ENCODE assay signal across 1 cellular context in genomic region chr20:2118783-2119182, GRCh38.
TF ChIP-seq lines count a peak whose summit lies in the region.

No MANE protein-coding gene starts in this region.

TF ChIP-seq in K562, 482 proteins besides CTCF, POLR2A, EP300 and RAD21 (continued from another document and continues in another):
- no peak for TF ChIP-seq ZBTB11 (CRISPR knock-in tag; IDR thresholded peaks at IDR 0.05)
- TF ChIP-seq ASH1L (IDR thresholded peaks at IDR 0.05; ENCODE audit: borderline replicate concordance, low read depth, partially characterized antibody), result no peak
- TF ChIP-seq ADNP (tag; IDR thresholded peaks at IDR 0.05), result no peak
- no peak for TF ChIP-seq MEF2D (tag; conservative IDR thresholded peaks at IDR 0.05; ENCODE audit: low read depth)
- peak; percentile 98 for TF ChIP-seq SOX6 (IDR thresholded peaks at IDR 0.05)
- 0 out of 4 replicates have a peak, but pooled peaks of 1 of the 2 experiments have one; percentile 61 for TF ChIP-seq TRIM24 (IDR thresholded peaks at IDR 0.05)
- peak; percentile 25; the same call in 1 of the 2 replicates for TF ChIP-seq GATA2 (CRISPR knock-in tag; IDR thresholded peaks at IDR 0.05)
- TF ChIP-seq EHMT2 (IDR thresholded peaks at IDR 0.05), result peak; percentile 58; the same call in 1 of the 2 replicates
- no peak for TF ChIP-seq HCFC1 (IDR thresholded peaks at IDR 0.05; ENCODE audit: low read depth, low read length)
- no peak for TF ChIP-seq ZNF41 (CRISPR knock-in tag; conservative IDR thresholded peaks at IDR 0.05)
- no peak for TF ChIP-seq STAT5B (CRISPR knock-in tag; IDR thresholded peaks at IDR 0.05)
- TF ChIP-seq FOXM1 (IDR thresholded peaks at IDR 0.05; ENCODE audit: low read depth), result no peak
- TF ChIP-seq FOXM1 (CRISPR knock-in tag; IDR thresholded peaks at IDR 0.05; ENCODE audit: low read depth), result no peak
- TF ChIP-seq BRF2 (IDR thresholded peaks at IDR 0.05; ENCODE audit: borderline replicate concordance, insufficient read depth, insufficient read length), result no peak
- TF ChIP-seq ZBTB26 (CRISPR knock-in tag; IDR thresholded peaks at IDR 0.05), result no peak
- TF ChIP-seq ZNF398 (CRISPR knock-in tag; IDR thresholded peaks at IDR 0.05), result no peak
- no peak for TF ChIP-seq PHB2 (IDR thresholded peaks at IDR 0.05; ENCODE audit: low read depth)
- TF ChIP-seq SPI1 (IDR thresholded peaks at IDR 0.05; ENCODE audit: borderline replicate concordance, low read depth, low read length), result no peak
- peak; percentile 90 for TF ChIP-seq STAT5A (IDR thresholded peaks at IDR 0.05; ENCODE audit: borderline replicate concordance, low read length)
- no peak for TF ChIP-seq RUNX1 (IDR thresholded peaks at IDR 0.05; ENCODE audit: low read depth)
- no peak for TF ChIP-seq ZNF175 (CRISPR knock-in tag; IDR thresholded peaks at IDR 0.05; ENCODE audit: low read depth)
- no peak for TF ChIP-seq ZNF830 (CRISPR knock-in tag; IDR thresholded peaks at IDR 0.05)
- TF ChIP-seq CEBPG (CRISPR knock-in tag; IDR thresholded peaks at IDR 0.05), result peak; percentile 78
- TF ChIP-seq CEBPG (tag; conservative IDR thresholded peaks at IDR 0.05 in 1 of 2, IDR thresholded peaks at IDR 0.05 in 1 of 2), result peak in 1 of 2 experiments; percentile 86; a peak in 2 of 4 replicates
- no peak for TF ChIP-seq FOXA3 (CRISPR knock-in tag; conservative IDR thresholded peaks at IDR 0.05 in 1 of 2, IDR thresholded peaks at IDR 0.05 in 1 of 2)
- TF ChIP-seq MCM3 (IDR thresholded peaks at IDR 0.05), result no peak
- no peak for TF ChIP-seq SNIP1 (IDR thresholded peaks at IDR 0.05; ENCODE audit: low read depth)
- no peak for TF ChIP-seq GATAD2B (IDR thresholded peaks at IDR 0.05; ENCODE audit: borderline replicate concordance)
- TF ChIP-seq ZNF518B (CRISPR knock-in tag; IDR thresholded peaks at IDR 0.05), result no peak
- no peak for TF ChIP-seq TCFL5 (CRISPR knock-in tag; conservative IDR thresholded peaks at IDR 0.05)
- TF ChIP-seq ZBTB2 (IDR thresholded peaks at IDR 0.05), result no peak
- TF ChIP-seq THAP12 (CRISPR knock-in tag; IDR thresholded peaks at IDR 0.05), result no peak
- peak; percentile 83 for TF ChIP-seq SMARCA4 (IDR thresholded peaks at IDR 0.05)
- no peak for TF ChIP-seq ZNF444 (CRISPR knock-in tag; IDR thresholded peaks at IDR 0.05)
- TF ChIP-seq ZNF395 (CRISPR knock-in tag; IDR thresholded peaks at IDR 0.05), result no peak
- no peak for TF ChIP-seq ATF7 (IDR thresholded peaks at IDR 0.05)
- no peak for TF ChIP-seq RBFOX2 (IDR thresholded peaks at IDR 0.05; ENCODE audit: low read depth, low read length)
- no peak for TF ChIP-seq ZNF282 (CRISPR knock-in tag; IDR thresholded peaks at IDR 0.05)
- no peak for TF ChIP-seq GMEB1 (CRISPR knock-in tag; IDR thresholded peaks at IDR 0.05)
- TF ChIP-seq ZNF280B (CRISPR knock-in tag; IDR thresholded peaks at IDR 0.05), result no peak
- no peak for TF ChIP-seq KLF13 (tag; IDR thresholded peaks at IDR 0.05; ENCODE audit: borderline replicate concordance, low read depth)
- no peak for TF ChIP-seq HNRNPH1 (optimal IDR thresholded peaks at IDR 0.05; ENCODE audit: low read depth, low read length)
- TF ChIP-seq ZBTB17 (CRISPR knock-in tag; IDR thresholded peaks at IDR 0.05), result no peak
